10 cellular contexts compared by ENCODE assay signal in genomic region chr20:44134897-44135810, GRCh38. TPM values are rescaled to one million over a fixed set of nuclear protein-coding genes. Genes with fewer than 3 reads are reported as not detected.
DNase-seq lines count a peak whose midpoint lies in the region; ATAC-seq and TF ChIP-seq lines count a peak whose summit lies in the region.
"Had no signal": no experiment of that assay in that cellular context is flagged by ENCODE, and none has a peak within 500 bp of the region (broad histone marks: within the 10 kb centered on the region; RNA-seq: fewer than 3 reads in every experiment).

No MANE protein-coding gene starts in this region.

- TF ChIP-seq EP300 in sigmoid colon (IDR thresholded peaks at IDR 0.05), result no peak

- no peaks in the 10 kb centered on the region for H3K27me3 ChIP-seq in sigmoid colon

- no peaks in the 10 kb centered on the region for H3K9me3 ChIP-seq in sigmoid colon
- no peaks in the 10 kb centered on the region for H3K9me3 ChIP-seq in mucosa of descending colon

- H3K4me1 ChIP-seq in sigmoid colon (peaks cover 0 to 62% (median 55%) of the 10 kb centered on the region in 4 donors), mucosa of descending colon (ENCODE audit: low read depth) (no peaks in the 10 kb centered on the region)

- TF ChIP-seq POLR2A in sigmoid colon (IDR thresholded peaks at IDR 0.05), result no peak

- TF ChIP-seq CTCF in sigmoid colon (IDR thresholded peaks at IDR 0.05) (no peak), mucosa of descending colon (IDR thresholded peaks at IDR 0.05) (no peak)

- no peaks in the 10 kb centered on the region for H3K9me3 Mint-ChIP-seq in activated CD4-positive, alpha-beta T cell treated with anti-CD3 and anti-CD28 coated beads, Interleukin-2, amount 10 ng/mL, durations not matched to agents 24 days and 14 days

- ATAC-seq in GM19324 (IDR thresholded peaks at IDR 0.05; ENCODE audit: low FRiP score, unreplicated experiment), result no peak
- no peak for ATAC-seq in mucosa of descending colon

- H3K36me3 Mint-ChIP-seq in activated CD4-positive, alpha-beta T cell treated with anti-CD3 and anti-CD28 coated beads, Interleukin-2, amount 10 ng/mL, durations not matched to agents 24 days and 14 days (ENCODE audit: low read depth), result no peaks in the 10 kb centered on the region

- WGBS in sigmoid colon, 2 donors, result 56 to 76% methylated on average over 10 of the region's 10 CpGs

- no peaks in the 10 kb centered on the region for H3K4me1 Mint-ChIP-seq in activated CD4-positive, alpha-beta T cell treated with anti-CD3 and anti-CD28 coated beads, Interleukin-2, amount 10 ng/mL, durations not matched to agents 24 days and 14 days

- H3K27ac ChIP-seq in sigmoid colon, result peak overlapping the region; percentile 80 to 92 (median 92)

- peak; percentile 65 for DNase-seq in activated CD4-positive, alpha-beta T cell treated with anti-CD3 and anti-CD28 coated beads, Interleukin-2, amount 10 ng/mL, durations not matched to agents 24 days and 14 days
- DNase-seq in activated CD4-positive, alpha-beta T cell treated with anti-CD3 and anti-CD28 coated beads for 4 hours, result no peak
- DNase-seq in NAMALWA (ENCODE audit: low spot score), result peak; percentile 15
- DNase-seq in cerebellar cortex (ENCODE audit: low spot score), result peak; percentile 5
- DNase-seq in sigmoid colon, result peak; percentile 64
- DNase-seq in stimulated activated CD4-positive, alpha-beta T cell treated with anti-CD3 and anti-CD28 coated beads, Interleukin-4, amount 100 ng/mL, for 4 hours, result no peak
- no peak for DNase-seq in mucosa of descending colon
- DNase-seq: stimulated activated CD4-positive, alpha-beta T cell treated with anti-CD3 and anti-CD28 coated beads, Interleukin-2, amount 100 ng/mL, for 24 hours had no signal

- H3K27ac Mint-ChIP-seq in activated CD4-positive, alpha-beta T cell treated with anti-CD3 and anti-CD28 coated beads, Interleukin-2, amount 10 ng/mL, durations not matched to agents 24 days and 14 days, result no peak overlapping the region

- H3K4me3 ChIP-seq in sigmoid colon (no peak overlapping the region), mucosa of descending colon (no peak overlapping the region)

- H3K36me3 ChIP-seq in sigmoid colon, result no peaks in the 10 kb centered on the region
- no peaks in the 10 kb centered on the region for H3K36me3 ChIP-seq in mucosa of descending colon (ENCODE audit: low read depth)

- intact Hi-C loops in activated CD4-positive, alpha-beta T cell treated with anti-CD3 and anti-CD28 coated beads, Interleukin-2, amount 10 ng/mL, durations not matched to agents 24 days and 14 days (cut with micrococcal nuclease), result loop anchor here (5.0 kb wide), 1 partner anchor 57 kb away; no protein-coding TSS in a partner anchor
- intact Hi-C loops in sigmoid colon (cut with DNase I), result loop anchor here (10.0 kb wide), 1 partner anchor 1210 kb away; the partner anchor contains the start of gene SDC4
- intact Hi-C loops in mucosa of descending colon (cut with DNase I, micrococcal nuclease), result no loop called here

- H3K27me3 Mint-ChIP-seq in activated CD4-positive, alpha-beta T cell treated with anti-CD3 and anti-CD28 coated beads, Interleukin-2, amount 10 ng/mL, durations not matched to agents 24 days and 14 days, result peaks cover 16% of the 10 kb centered on the region

- H3K4me3 Mint-ChIP-seq in activated CD4-positive, alpha-beta T cell treated with anti-CD3 and anti-CD28 coated beads, Interleukin-2, amount 10 ng/mL, durations not matched to agents 24 days and 14 days, result no peak overlapping the region

RNA-seq across cellular contexts. Expression of gene JPH2, which starts 51.8 kb away (rescaled TPM):
- total RNA-seq in activated CD4-positive, alpha-beta T cell treated with anti-CD3 and anti-CD28 coated beads, Interleukin-2, amount 10 ng/mL, durations not matched to agents 24 days and 14 days, result 0.05 TPM in 1 of 2 replicates, not detected in the other
- 100 to 1,000 TPM in 3 of 4 donors, 10 to 100 TPM in 1; 52.0 to 166 (median 122) TPM for total RNA-seq in sigmoid colon
- 1 to 10 TPM in 1 of 3 donors, under 1 TPM in 2; 0.23 to 5.3 (median 0.60) TPM for polyA plus RNA-seq in sigmoid colon
- total RNA-seq in mucosa of descending colon, result 10 to 100 TPM in 1 of 3 donors, 1 to 10 TPM in 2; 2.3 to 87.3 (median 8.3) TPM
- total RNA-seq: T-helper 2 cell treated with Interferon-gamma antibody and Interleukin-4, amounts not matched to agents 100 ng/mL and 5 ng/mL, for 36 hours had no signal

Comparison
In these comparisons a context has a peak if more than half of its experiments do, and no peak if none do; other contexts are left out.
1. DNase-seq: peak in activated CD4-positive, alpha-beta T cell treated with anti-CD3 and anti-CD28 coated beads, Interleukin-2, amount 10 ng/mL, durations not matched to agents 24 days and 14 days (single experiment), NAMALWA (single experiment), cerebellar cortex (single experiment) and sigmoid colon (single experiment); none in activated CD4-positive, alpha-beta T cell treated with anti-CD3 and anti-CD28 coated beads for 4 hours (0 of 2), stimulated activated CD4-positive, alpha-beta T cell treated with anti-CD3 and anti-CD28 coated beads, Interleukin-4, amount 100 ng/mL, for 4 hours (0 of 2) and mucosa of descending colon (0 of 3).
2. intact Hi-C loops: an anchor here in activated CD4-positive, alpha-beta T cell treated with anti-CD3 and anti-CD28 coated beads, Interleukin-2, amount 10 ng/mL, durations not matched to agents 24 days and 14 days (5.0 kb wide) and sigmoid colon (10.0 kb wide); none called in mucosa of descending colon.